Comparison of ENCODE assay signal across 11 cellular contexts in genomic region chr10:8122970-8123369, GRCh38.
"Had no signal": no experiment of that assay in that cellular context is flagged by ENCODE, and none has a peak within 500 bp of the region (broad histone marks: within the 10 kb centered on the region; RNA-seq: fewer than 3 reads in every experiment).

No MANE protein-coding gene starts in this region.

- H3K9ac ChIP-seq: GM23248 had no signal

- H3K4me3 Mint-ChIP-seq: GM23338, H9, HFFc6 had no signal

- H3K36me3 ChIP-seq: HAP-1 had no signal

- H3K27ac ChIP-seq: GM23248 had no signal

- ATAC-seq: GM23338, HCT116 had no signal

- H2AFZ ChIP-seq: GM23248, GM23338 had no signal

- H3K4me2 ChIP-seq: GM23338 had no signal

- H3K9me3 ChIP-seq: HAP-1 had no signal

- H3K9me3 Mint-ChIP-seq: GM23338, H9, HFFc6 had no signal

- H3K4me1 ChIP-seq: HAP-1 had no signal

- H3K4me1 Mint-ChIP-seq: GM23338 had no signal

- H3K27ac Mint-ChIP-seq: GM23338, H9, HFFc6 had no signal

- H3K4me3 ChIP-seq: GM23248, GM23338, HAP-1 had no signal

- FAIRE-seq: H1, H54 had no signal

- DNase-seq: GM23248, GOT3, H7, H9, HCEC 1CT, HFFc6 had no signal
